ENCODE assay signal across 13 cellular contexts in the genomic region with DNA sequence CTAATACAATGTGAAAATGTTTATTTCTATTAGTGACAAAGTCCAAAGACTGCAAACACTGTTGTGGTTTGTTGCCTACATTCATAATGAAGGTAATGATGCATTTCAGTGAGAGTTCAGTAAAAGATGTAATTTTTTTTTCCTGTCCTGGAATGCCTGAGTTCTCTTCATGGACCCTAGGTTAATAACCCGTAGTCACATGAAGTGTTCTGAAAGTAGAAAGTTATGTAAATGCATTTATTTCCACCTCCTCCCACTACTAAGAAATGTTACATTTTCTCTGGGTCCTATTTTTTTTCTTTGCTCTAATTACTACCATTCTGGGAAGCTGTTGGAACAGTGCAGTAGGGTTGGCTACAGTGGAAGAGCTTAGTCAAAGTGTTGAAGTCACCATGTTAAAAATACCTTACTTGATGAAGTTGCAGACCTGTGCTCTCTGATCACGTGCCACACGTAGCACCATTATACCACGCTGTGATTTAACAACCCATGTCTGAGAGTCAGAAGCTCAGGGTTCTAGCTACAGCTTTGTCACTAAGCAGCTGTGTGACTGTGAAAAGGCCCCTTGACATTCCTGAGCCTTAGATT.
DNase-seq lines count a peak whose midpoint lies in the region; ATAC-seq and TF ChIP-seq lines count a peak whose summit lies in the region.
"Had no signal": no experiment of that assay in that cellular context is flagged by ENCODE, and none has a peak within 500 bp of the region (broad histone marks: within the 10 kb centered on the region; RNA-seq: fewer than 3 reads in every experiment).

No MANE protein-coding gene starts in this region.

- no peaks in the 10 kb centered on the region for H3K9me3 ChIP-seq in Panc1 (ENCODE audit: control insufficient read depth, insufficient read depth, low read depth, low read length)
- H3K9me3 ChIP-seq in right lobe of liver: no peaks in the 10 kb centered on the region
- H3K9me3 ChIP-seq in stomach: no peaks in the 10 kb centered on the region
- no peaks in the 10 kb centered on the region for H3K9me3 ChIP-seq in naive thymus-derived CD4-positive, alpha-beta T cell (ENCODE audit: control insufficient read depth in 2 of 3, low read length in 3 of 3)

- H3K27ac ChIP-seq in Panc1 (ENCODE audit: low read length) (peak overlapping the region; percentile 59; the same call in 1 of the 2 replicates), epithelial cell of prostate (peak overlapping the region; percentile 72), right lobe of liver (peak overlapping the region; percentile 42 to 91 (median 62)), stomach (peak overlapping the region; percentile 29 to 81 (median 72))
- H3K27ac ChIP-seq in naive thymus-derived CD4-positive, alpha-beta T cell (ENCODE audit: low read depth, low read length): no peak overlapping the region

- DNase-seq in Panc1 (ENCODE audit: low read depth, low spot score) (no peak), epithelial cell of prostate (ENCODE audit: low read depth, low spot score) (no peak), right lobe of liver (no peak), stomach (no peak), NCI-H187 treated with DMSO at 0.1 percent for 48 hours (lab: John Stamatoyannopoulos, UW) (no peak)
- DNase-seq in naive thymus-derived CD4-positive, alpha-beta T cell: no peak
- no peak for DNase-seq in stimulated activated CD4-positive, alpha-beta T cell treated with anti-CD3 and anti-CD28 coated beads, Interleukin-2, amount 100 ng/mL, for 24 hours
- DNase-seq: activated effector memory CD4-positive, alpha-beta T cell treated with anti-CD3 and anti-CD28 coated beads, Interleukin-2, amount 50 U/mL, for 16 hours; cortex of kidney; MM.1S; NCI-H524 treated with DMSO at 0.1 percent for 48 hours; stimulated activated CD4-positive, alpha-beta T cell treated with anti-CD3 and anti-CD28 coated beads, Interleukin-2, amount 100 ng/mL, for 48 hours had no signal

- H3K4me1 ChIP-seq in Panc1 (ENCODE audit: control insufficient read depth, insufficient read depth, low read length) (peaks cover 19% of the 10 kb centered on the region), right lobe of liver (peaks cover 0 to 51% (median 17%) of the 10 kb centered on the region in 4 donors), stomach (peaks cover 11 to 63% (median 40%) of the 10 kb centered on the region in 4 donors)
- no peaks in the 10 kb centered on the region for H3K4me1 ChIP-seq in naive thymus-derived CD4-positive, alpha-beta T cell (ENCODE audit: control insufficient read depth in 2 of 2, insufficient read depth in 2 of 2, low read length in 2 of 2)

- CTCF ChIA-PET in Panc1 (lab: Charles Lee): no interaction called here
- CTCF ChIA-PET in naive thymus-derived CD4-positive, alpha-beta T cell (lab: Charles Lee): no interaction called here

- WGBS in right lobe of liver (ENCODE audit: insufficient coverage, low coverage, low lambda C conversion rate, missing lambda C conversion rate): 80% methylated on average over 4 of the region's 4 CpGs
- 47 to 68% (median 59%) methylated on average over 4 of the region's 4 CpGs for WGBS in stomach, 5 donors

- TF ChIP-seq CTCF in Panc1 (IDR thresholded peaks at IDR 0.05): no peak
- no peak for TF ChIP-seq CTCF in right lobe of liver (IDR thresholded peaks at IDR 0.05)
- TF ChIP-seq CTCF in stomach (IDR thresholded peaks at IDR 0.05): no peak

- no TSS peak for BruUV-seq in Panc1 (replicated peaks; lab: Mats Ljungman, UMichigan)

- in situ Hi-C loops in Panc1 (cut with HindIII; ENCODE audit: low pct_unique_long_range_greater_than_20kb, low sequenced_read_pairs): no loop called here

- peaks cover 0 to 30% (median 14%) of the 10 kb centered on the region in 5 donors for H3K27me3 Mint-ChIP-seq in naive thymus-derived CD4-positive, alpha-beta T cell

- no peak overlapping the region for H3K4me3 Mint-ChIP-seq in naive thymus-derived CD4-positive, alpha-beta T cell

- intact Hi-C loops in Panc1 (cut with micrococcal nuclease; ENCODE audit: unreplicated experiment) (no loop called here), right lobe of liver (cut with DNase I) (no loop called here), stomach (cut with DNase I; ENCODE audit: low total_unique reads) (no loop called here)
- intact Hi-C loops in naive thymus-derived CD4-positive, alpha-beta T cell (cut with micrococcal nuclease): no loop called here

- no peaks in the 10 kb centered on the region for H3K9me3 Mint-ChIP-seq in naive thymus-derived CD4-positive, alpha-beta T cell

- TF ChIP-seq EP300 in stomach (IDR thresholded peaks at IDR 0.05): no peak

- ATAC-seq in Panc1 (no peak), right lobe of liver (peak in 1 of 4 donors; percentile 15), HG02884 (IDR thresholded peaks at IDR 0.05; ENCODE audit: unreplicated experiment) (no peak)
- no peak for ATAC-seq in naive thymus-derived CD4-positive, alpha-beta T cell

- POLR2A ChIA-PET in Panc1 (lab: Charles Lee): interaction anchor here (0.7 kb wide), 1 partner anchor 138 kb away, joined by 10 read pairs; no protein-coding TSS in a partner anchor
- POLR2A ChIA-PET in naive thymus-derived CD4-positive, alpha-beta T cell (lab: Charles Lee): no interaction called here

- H3K27me3 ChIP-seq in Panc1 (ENCODE audit: control insufficient read depth, insufficient read depth, low read length) (no peaks in the 10 kb centered on the region), right lobe of liver (no peaks in the 10 kb centered on the region), stomach (no peaks in the 10 kb centered on the region)
- peaks cover 0 to 4% of the 10 kb centered on the region in 2 donors for H3K27me3 ChIP-seq in naive thymus-derived CD4-positive, alpha-beta T cell (ENCODE audit: control insufficient read depth in 2 of 2, insufficient read depth in 2 of 2, low read length in 2 of 2)

- no peaks in the 10 kb centered on the region for H3K36me3 Mint-ChIP-seq in naive thymus-derived CD4-positive, alpha-beta T cell

- H3K4me3 ChIP-seq in Panc1 (ENCODE audit: low read depth in 2 of 2, low read length in 2 of 2) (no peak overlapping the region), right lobe of liver (no peak overlapping the region), stomach (no peak overlapping the region)
- H3K4me3 ChIP-seq in naive thymus-derived CD4-positive, alpha-beta T cell (ENCODE audit: low read length): no peak overlapping the region

- TF ChIP-seq POLR2A in right lobe of liver (IDR thresholded peaks at IDR 0.05): no peak
- no peak for TF ChIP-seq POLR2A in stomach (IDR thresholded peaks at IDR 0.05)

- H3K36me3 ChIP-seq in Panc1 (ENCODE audit: control insufficient read depth, insufficient read depth, low read length) (no peaks in the 10 kb centered on the region), right lobe of liver (no peaks in the 10 kb centered on the region), stomach (no peaks in the 10 kb centered on the region)
- no peaks in the 10 kb centered on the region for H3K36me3 ChIP-seq in naive thymus-derived CD4-positive, alpha-beta T cell (ENCODE audit: control insufficient read depth in 2 of 3, insufficient read depth in 3 of 3, low read length in 3 of 3)

- no peak overlapping the region for H3K27ac Mint-ChIP-seq in naive thymus-derived CD4-positive, alpha-beta T cell

- peaks cover 0 to 4% (median 0%) of the 10 kb centered on the region in 7 donors for H3K4me1 Mint-ChIP-seq in naive thymus-derived CD4-positive, alpha-beta T cell
